Comparison of ENCODE assay signal across 9 cellular contexts in the genomic region with DNA sequence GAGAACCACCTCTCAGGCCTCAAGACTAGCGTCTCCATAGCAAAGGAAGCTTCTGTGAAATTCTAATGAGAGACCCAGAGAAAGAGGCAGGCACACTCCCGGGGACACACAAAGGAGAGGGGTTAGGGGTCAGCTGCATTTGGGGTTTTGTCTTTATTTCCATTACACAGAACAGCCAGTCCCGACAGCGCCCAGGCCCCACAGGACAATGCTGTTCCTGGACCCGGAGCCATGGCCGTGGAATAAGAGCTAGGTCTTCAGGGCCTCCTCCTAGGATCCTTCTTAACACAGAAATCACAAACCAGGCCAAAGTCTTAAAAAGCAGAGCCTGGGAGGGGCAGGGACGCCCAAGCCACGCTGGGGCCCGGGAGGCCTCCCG. TPM values are rescaled to one million over a fixed set of nuclear protein-coding genes. Genes with fewer than 3 reads are reported as not detected.
A peak's percentile ranks its signal among the peaks of the same experiment; 100 is the strongest.
DNase-seq lines count a peak whose midpoint lies in the region; ATAC-seq and TF ChIP-seq lines count a peak whose summit lies in the region.
"Had no signal": no experiment of that assay in that cellular context is flagged by ENCODE, and none has a peak within 500 bp of the region (broad histone marks: within the 10 kb centered on the region; RNA-seq: fewer than 3 reads in every experiment).

No MANE protein-coding gene starts in this region.

- H3K4me1 Mint-ChIP-seq in activated naive CD4-positive, alpha-beta T cell treated with anti-CD3 and anti-CD28 coated beads, Interleukin-2, amount 10 ng/mL, durations not matched to agents 7 days and 5 days: peaks cover 40% of the 10 kb centered on the region
- peaks cover 6% of the 10 kb centered on the region for H3K4me1 Mint-ChIP-seq in central memory CD8-positive, alpha-beta T cell

- no peak for TF ChIP-seq CTCF in upper lobe of right lung (IDR thresholded peaks at IDR 0.05)

- peak overlapping the region; percentile 87 for H3K27ac ChIP-seq in upper lobe of right lung
- H3K27ac ChIP-seq: SK-N-MC had no signal

- H3K27me3 ChIP-seq in upper lobe of right lung: no peaks in the 10 kb centered on the region

- H3K4me3 ChIP-seq in upper lobe of right lung: peak overlapping the region; percentile 56
- H3K4me3 ChIP-seq: SK-N-MC had no signal

- H3K36me3 ChIP-seq in upper lobe of right lung: no peaks in the 10 kb centered on the region

- no peaks in the 10 kb centered on the region for H3K9me3 ChIP-seq in upper lobe of right lung

- ATAC-seq in central memory CD8-positive, alpha-beta T cell (replicated peaks; ENCODE audit: extremely low read depth, poor library complexity, severe bottlenecking): no peak
- no peak for ATAC-seq in upper lobe of right lung
- no peak for ATAC-seq in GM21619 (IDR thresholded peaks at IDR 0.05; ENCODE audit: unreplicated experiment)
- ATAC-seq in HG03095 (IDR thresholded peaks at IDR 0.05; ENCODE audit: unreplicated experiment): no peak

- peak overlapping the region; percentile 48 for H3K4me3 Mint-ChIP-seq in activated naive CD4-positive, alpha-beta T cell treated with anti-CD3 and anti-CD28 coated beads, Interleukin-2, amount 10 ng/mL, durations not matched to agents 7 days and 5 days
- H3K4me3 Mint-ChIP-seq in central memory CD8-positive, alpha-beta T cell: peak overlapping the region; percentile 67

- no peaks in the 10 kb centered on the region for H3K36me3 Mint-ChIP-seq in activated naive CD4-positive, alpha-beta T cell treated with anti-CD3 and anti-CD28 coated beads, Interleukin-2, amount 10 ng/mL, durations not matched to agents 7 days and 5 days
- peaks cover 2% of the 10 kb centered on the region for H3K36me3 Mint-ChIP-seq in central memory CD8-positive, alpha-beta T cell (ENCODE audit: insufficient read depth)

- peaks cover 35% of the 10 kb centered on the region for H3K4me1 ChIP-seq in upper lobe of right lung

- intact Hi-C loops in upper lobe of right lung (cut with DNase I): no loop called here

- H3K27me3 Mint-ChIP-seq in activated naive CD4-positive, alpha-beta T cell treated with anti-CD3 and anti-CD28 coated beads, Interleukin-2, amount 10 ng/mL, durations not matched to agents 7 days and 5 days: peaks cover 50% of the 10 kb centered on the region
- H3K27me3 Mint-ChIP-seq in central memory CD8-positive, alpha-beta T cell: peaks cover 10% of the 10 kb centered on the region

- CTCF ChIA-PET in activated naive CD4-positive, alpha-beta T cell treated with anti-CD3 and anti-CD28 coated beads, Interleukin-2, amount 10 ng/mL, durations not matched to agents 7 days and 5 days (lab: Charles Lee): interaction anchor here (0.8 to 3.6 kb wide), 5 partner anchors 14 to 277 kb away, joined by 3 to 12 read pairs (median 6); a partner anchor contains a TSS

- peak overlapping the region; percentile 68 for H3K27ac Mint-ChIP-seq in activated naive CD4-positive, alpha-beta T cell treated with anti-CD3 and anti-CD28 coated beads, Interleukin-2, amount 10 ng/mL, durations not matched to agents 7 days and 5 days
- peak overlapping the region; percentile 51 for H3K27ac Mint-ChIP-seq in central memory CD8-positive, alpha-beta T cell (ENCODE audit: low read depth)

- DNase-seq in activated naive CD4-positive, alpha-beta T cell treated with anti-CD3 and anti-CD28 coated beads, Interleukin-2, amount 10 ng/mL, durations not matched to agents 7 days and 5 days: no peak
- no peak for DNase-seq in activated naive CD4-positive, alpha-beta T cell treated with Interleukin-2 at 50 U/mL for 16 hours
- DNase-seq in central memory CD8-positive, alpha-beta T cell (ENCODE audit: low spot score in 2 of 2): no peak
- DNase-seq in midbrain (lab: John Stamatoyannopoulos, UW) (peak; percentile 25), upper lobe of right lung (no peak), NCI-H2196 (lab: John Stamatoyannopoulos, UW; ENCODE audit: unreplicated experiment) (no peak)

- H3K9me3 Mint-ChIP-seq in activated naive CD4-positive, alpha-beta T cell treated with anti-CD3 and anti-CD28 coated beads, Interleukin-2, amount 10 ng/mL, durations not matched to agents 7 days and 5 days: no peaks in the 10 kb centered on the region
- H3K9me3 Mint-ChIP-seq in central memory CD8-positive, alpha-beta T cell: no peaks in the 10 kb centered on the region

RNA-seq across cellular contexts. Expression of a gene that starts 22.8 kb away (rescaled TPM):
- 48.7 TPM for total RNA-seq in upper lobe of right lung
